In the genomic region with DNA sequence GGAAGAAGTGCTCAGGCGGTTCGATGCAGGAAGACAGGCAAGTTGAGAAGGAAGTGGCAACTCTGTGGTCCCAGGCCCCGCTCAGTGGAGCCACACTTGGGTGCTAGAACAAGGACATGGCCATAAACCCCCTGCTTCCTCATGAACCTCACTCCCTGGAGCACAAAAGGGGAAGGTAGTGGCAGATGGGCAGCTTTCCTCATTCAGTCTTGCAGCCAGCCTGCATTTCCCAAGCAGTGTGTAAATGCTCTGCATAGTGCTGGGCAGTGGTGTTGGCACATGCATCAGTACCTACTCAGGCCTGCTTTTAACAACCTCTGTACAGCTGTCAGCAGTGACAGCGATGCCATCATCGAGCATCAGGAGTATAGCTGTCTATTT, we compare ENCODE assay signal across 19 cellular contexts. TPM values are rescaled to one million over a fixed set of nuclear protein-coding genes. Genes with fewer than 3 reads are reported as not detected.
DNase-seq lines count a peak whose midpoint lies in the region; ATAC-seq and TF ChIP-seq lines count a peak whose summit lies in the region.
"Had no signal": no experiment of that assay in that cellular context is flagged by ENCODE, and none has a peak within 500 bp of the region (broad histone marks: within the 10 kb centered on the region; RNA-seq: fewer than 3 reads in every experiment).

No MANE protein-coding gene starts in this region.

- no peak overlapping the region for H3K27ac ChIP-seq in right atrium auricular region
- no peak overlapping the region for H3K27ac ChIP-seq in gastroesophageal sphincter
- no peak overlapping the region for H3K27ac ChIP-seq in aorta (ENCODE audit: low read depth in 1 of 2, low read length in 2 of 2)
- no peak overlapping the region for H3K27ac ChIP-seq in CD4-positive, alpha-beta memory T cell (ENCODE audit: low read depth, low read length)
- H3K27ac ChIP-seq in endodermal cell (ENCODE audit: low read depth, low read length): no peak overlapping the region
- H3K27ac ChIP-seq: 22Rv1, cardiac muscle cell, SJCRH30, testis had no signal

- H3K36me3 Mint-ChIP-seq in CD4-positive, alpha-beta memory T cell: no peaks in the 10 kb centered on the region
- H3K36me3 Mint-ChIP-seq in endodermal cell (ENCODE audit: low read depth): no peaks in the 10 kb centered on the region
- H3K36me3 Mint-ChIP-seq: immature natural killer cell; natural killer cell treated with Interleukin-12 subunit alpha and Interleukin-12 subunit beta and Interleukin-15 and Interleukin-18, amount 100 ng/mL, for 72 hours had no signal

- no peaks in the 10 kb centered on the region for H3K9me3 ChIP-seq in right atrium auricular region
- H3K9me3 ChIP-seq in gastroesophageal sphincter: no peaks in the 10 kb centered on the region
- H3K9me3 ChIP-seq in aorta (ENCODE audit: control insufficient read depth, low read length): no peaks in the 10 kb centered on the region
- no peaks in the 10 kb centered on the region for H3K9me3 ChIP-seq in CD4-positive, alpha-beta memory T cell (ENCODE audit: control insufficient read depth in 1 of 2, low read length in 2 of 2)
- no peaks in the 10 kb centered on the region for H3K9me3 ChIP-seq in endodermal cell (ENCODE audit: control insufficient read depth, low read length)
- H3K9me3 ChIP-seq: SJCRH30, testis had no signal

- POLR2A ChIA-PET in CD4-positive, alpha-beta memory T cell (lab: Charles Lee; ENCODE audit: partially characterized antibody): no interaction called here

- peaks cover 0 to 1% of the 10 kb centered on the region in 2 donors for H3K27me3 Mint-ChIP-seq in CD4-positive, alpha-beta memory T cell
- H3K27me3 Mint-ChIP-seq in endodermal cell (ENCODE audit: insufficient read depth): peaks cover 21% of the 10 kb centered on the region
- H3K27me3 Mint-ChIP-seq: natural killer cell treated with Interleukin-12 subunit alpha and Interleukin-12 subunit beta and Interleukin-15 and Interleukin-18, amount 100 ng/mL, for 72 hours had no signal

- no peaks in the 10 kb centered on the region for H3K27me3 ChIP-seq in right atrium auricular region
- H3K27me3 ChIP-seq in gastroesophageal sphincter: no peaks in the 10 kb centered on the region
- H3K27me3 ChIP-seq in aorta (ENCODE audit: control insufficient read depth in 1 of 2, insufficient read depth in 2 of 2, low read length in 1 of 2): no peaks in the 10 kb centered on the region
- H3K27me3 ChIP-seq in CD4-positive, alpha-beta memory T cell (ENCODE audit: insufficient read depth, low read length): no peaks in the 10 kb centered on the region
- H3K27me3 ChIP-seq in endodermal cell (ENCODE audit: control insufficient read depth, insufficient read depth, low read length, poor library complexity, severe bottlenecking): no peaks in the 10 kb centered on the region
- H3K27me3 ChIP-seq: SJCRH30, testis had no signal

- H3K4me3 ChIP-seq in right atrium auricular region (no peak overlapping the region), gastroesophageal sphincter (no peak overlapping the region), aorta (ENCODE audit: low read length in 2 of 2) (no peak overlapping the region), endodermal cell (ENCODE audit: low read length) (no peak overlapping the region)
- H3K4me3 ChIP-seq in CD4-positive, alpha-beta memory T cell (ENCODE audit: low read length in 2 of 2): no peak overlapping the region
- H3K4me3 ChIP-seq: cardiac muscle cell, SJCRH30, testis had no signal

- peak; percentile 54 for ATAC-seq in Right ventricle myocardium inferior
- peak; percentile 35 for ATAC-seq in gastroesophageal sphincter
- peak; percentile 19 for ATAC-seq in aorta (ENCODE audit: low FRiP score)
- ATAC-seq: natural killer cell treated with Interleukin-12 subunit alpha and Interleukin-12 subunit beta and Interleukin-15 and Interleukin-18, amount 100 ng/mL, for 72 hours had no signal

- intact Hi-C loops in Right ventricle myocardium inferior (cut with DNase I) (no loop called here), aorta (cut with DNase I) (no loop called here)
- intact Hi-C loops in CD4-positive, alpha-beta memory T cell (cut with micrococcal nuclease): no loop called here

- no peak for TF ChIP-seq CTCF in right atrium auricular region (IDR thresholded peaks at IDR 0.05)
- no peak for TF ChIP-seq CTCF in gastroesophageal sphincter (IDR thresholded peaks at IDR 0.05)
- no peak for TF ChIP-seq CTCF in endodermal cell (conservative IDR thresholded peaks at IDR 0.05)

- CTCF ChIA-PET in CD4-positive, alpha-beta memory T cell (lab: Charles Lee; ENCODE audit: partially characterized antibody): interaction anchor here (1.1 to 1.5 kb wide), 4 partner anchors 10 to 137 kb away, joined by 3 to 4 read pairs (median 3); no protein-coding TSS in a partner anchor

- H3K9ac ChIP-seq in endodermal cell (ENCODE audit: extremely low read depth, low read length, poor library complexity, severe bottlenecking): no peak overlapping the region

- no peaks in the 10 kb centered on the region for H3K4me1 Mint-ChIP-seq in CD4-positive, alpha-beta memory T cell
- peaks cover 19% of the 10 kb centered on the region for H3K4me1 Mint-ChIP-seq in endodermal cell
- H3K4me1 Mint-ChIP-seq: immature natural killer cell had no signal

- H3K36me3 ChIP-seq in right atrium auricular region (no peaks in the 10 kb centered on the region), gastroesophageal sphincter (no peaks in the 10 kb centered on the region), aorta (ENCODE audit: control insufficient read depth in 1 of 2, insufficient read depth in 2 of 2, low read length in 1 of 2) (no peaks in the 10 kb centered on the region), endodermal cell (ENCODE audit: control insufficient read depth, insufficient read depth, low read length) (no peaks in the 10 kb centered on the region)
- H3K36me3 ChIP-seq in CD4-positive, alpha-beta memory T cell (ENCODE audit: insufficient read depth, low read length): no peaks in the 10 kb centered on the region
- H3K36me3 ChIP-seq: cardiac muscle cell, SJCRH30 had no signal

- H3K4me3 Mint-ChIP-seq in CD4-positive, alpha-beta memory T cell: no peak overlapping the region
- H3K4me3 Mint-ChIP-seq in endodermal cell: no peak overlapping the region
- H3K4me3 Mint-ChIP-seq: immature natural killer cell; natural killer cell treated with Interleukin-12 subunit alpha and Interleukin-12 subunit beta and Interleukin-15 and Interleukin-18, amount 100 ng/mL, for 72 hours had no signal

- H3K27ac Mint-ChIP-seq in CD4-positive, alpha-beta memory T cell: no peak overlapping the region
- no peak overlapping the region for H3K27ac Mint-ChIP-seq in endodermal cell
- H3K27ac Mint-ChIP-seq: activated T-helper 2 cell treated with anti-CD3 and anti-CD28 coated beads, Interferon-gamma antibody, Interleukin-2, Interleukin-4, amounts not matched to agents 10 μg/mL and 5 μg/mL and 100 μg/mL, durations not matched to agents 14 hours and 24 hours and 36 hours; immature natural killer cell; natural killer cell treated with Interleukin-12 subunit alpha and Interleukin-12 subunit beta and Interleukin-15 and Interleukin-18, amount 100 ng/mL, for 72 hours had no signal

- TF ChIP-seq EP300 in gastroesophageal sphincter (IDR thresholded peaks at IDR 0.05): no peak

- H3K4me1 ChIP-seq in right atrium auricular region (no peaks in the 10 kb centered on the region), gastroesophageal sphincter (no peaks in the 10 kb centered on the region), aorta (ENCODE audit: control insufficient read depth in 1 of 2, insufficient read depth in 2 of 2, low read length in 2 of 2) (no peaks in the 10 kb centered on the region), endodermal cell (ENCODE audit: control insufficient read depth, insufficient read depth, low read length) (peaks cover 7% of the 10 kb centered on the region)
- no peaks in the 10 kb centered on the region for H3K4me1 ChIP-seq in CD4-positive, alpha-beta memory T cell (ENCODE audit: insufficient read depth, low read length)
- H3K4me1 ChIP-seq: testis had no signal

- no peaks in the 10 kb centered on the region for H3K9me3 Mint-ChIP-seq in CD4-positive, alpha-beta memory T cell
- H3K9me3 Mint-ChIP-seq in endodermal cell: no peaks in the 10 kb centered on the region
- H3K9me3 Mint-ChIP-seq: activated T-helper 2 cell treated with anti-CD3 and anti-CD28 coated beads, Interferon-gamma antibody, Interleukin-2, Interleukin-4, amounts not matched to agents 10 μg/mL and 5 μg/mL and 100 μg/mL, durations not matched to agents 14 hours and 24 hours and 36 hours; natural killer cell treated with Interleukin-12 subunit alpha and Interleukin-12 subunit beta and Interleukin-15 and Interleukin-18, amount 100 ng/mL, for 72 hours had no signal

- DNase-seq in Right ventricle myocardium inferior (ENCODE audit: missing footprints): peak; percentile 80
- no peak for DNase-seq in right atrium auricular region (ENCODE audit: low spot score)
- peak; percentile 26 for DNase-seq in midbrain (lab: John Stamatoyannopoulos, UW)
- DNase-seq in aorta: peak in 1 of 2 donors; percentile 58
- DNase-seq in T-helper 1 cell: no peak
- DNase-seq in CD4-positive, alpha-beta memory T cell: no peak
- DNase-seq in endodermal cell: no peak
- DNase-seq: DMS 273 treated with DMSO at 0.1 percent for 48 hours, immature natural killer cell, mesenchymal stem cell, NCI-H1930, NCI-H510A treated with DMSO at 0.1 percent for 48 hours, SJCRH30, testis had no signal

- TF ChIP-seq POLR2A in gastroesophageal sphincter (IDR thresholded peaks at IDR 0.05): no peak

- WGBS in gastroesophageal sphincter (ENCODE audit: low coverage in 1 of 2), 2 donors: 95 to 100% methylated on average over 2 to 3 of the region's 5 CpGs
- WGBS in aorta, 2 donors: 91 to 96% methylated on average over 5 of the region's 5 CpGs
- 92 to 97% methylated on average over 3 to 5 of the region's 5 CpGs for WGBS in endodermal cell (ENCODE audit: insufficient coverage in 1 of 2, insufficient read length in 1 of 2), 2 experiments

RNA-seq across cellular contexts. Expression of a gene that starts 13.5 kb away (rescaled TPM):
- total RNA-seq in Right ventricle myocardium inferior (6.6 TPM), right atrium auricular region (10 to 100 TPM; 15.4 to 19.1 TPM), gastroesophageal sphincter (10 to 100 TPM in 3 of 4 donors, 1 to 10 TPM in 1; 8.3 to 18.1 (median 12.8) TPM), aorta (10 to 100 TPM; 18.5 to 26.8 TPM), endodermal cell (10 to 100 TPM; 22.5 to 41.7 TPM)
- polyA plus RNA-seq in aorta: 10 to 100 TPM; 19.1 to 19.8 TPM
- total RNA-seq in CD4-positive, alpha-beta memory T cell: under 1 TPM in 1 of 2 experiments, not detected in 1; 0.29 TPM
- polyA plus RNA-seq in CD4-positive, alpha-beta memory T cell: under 1 TPM; 0.26 to 0.63 TPM
- polyA plus RNA-seq in endodermal cell (2013, experiment 1 of 2): 23.1 TPM
- 23.8 TPM for polyA plus RNA-seq in endodermal cell (2013, experiment 2 of 2)

RNA-seq across cellular contexts. Expression of a gene that starts 56.7 kb away (rescaled TPM):
- total RNA-seq in Right ventricle myocardium inferior: 14.0 TPM
- total RNA-seq in right atrium auricular region: 10 to 100 TPM; 14.5 to 17.4 TPM
- 10 to 100 TPM; 33.0 to 53.5 (median 41.6) TPM for total RNA-seq in gastroesophageal sphincter
- 10 to 100 TPM; 28.3 to 30.6 TPM for total RNA-seq in aorta
- polyA plus RNA-seq in aorta: 10 to 100 TPM; 19.5 to 23.3 TPM
- total RNA-seq in CD4-positive, alpha-beta memory T cell: 10 to 100 TPM; 48.3 to 48.9 TPM
- 10 to 100 TPM; 22.8 to 29.0 TPM for polyA plus RNA-seq in CD4-positive, alpha-beta memory T cell
- 10 to 100 TPM; 13.7 to 21.5 TPM for total RNA-seq in endodermal cell
- 20.9 TPM for polyA plus RNA-seq in endodermal cell (2013, experiment 1 of 2)
- 17.0 TPM for polyA plus RNA-seq in endodermal cell (2013, experiment 2 of 2)

Comparison
In these comparisons a context has a peak if more than half of its experiments do, and no peak if none do; other contexts are left out.
1. DNase-seq: peak in Right ventricle myocardium inferior (single experiment) and midbrain (single experiment); none in right atrium auricular region (single experiment), T-helper 1 cell (0 of 5), CD4-positive, alpha-beta memory T cell (0 of 5) and endodermal cell (single experiment).
2. Peak in every context shown above with its lines, with median percentiles within 50 percentile points of each other: ATAC-seq.